Comparison of ENCODE assay signal across 16 cellular contexts in the genomic region with DNA sequence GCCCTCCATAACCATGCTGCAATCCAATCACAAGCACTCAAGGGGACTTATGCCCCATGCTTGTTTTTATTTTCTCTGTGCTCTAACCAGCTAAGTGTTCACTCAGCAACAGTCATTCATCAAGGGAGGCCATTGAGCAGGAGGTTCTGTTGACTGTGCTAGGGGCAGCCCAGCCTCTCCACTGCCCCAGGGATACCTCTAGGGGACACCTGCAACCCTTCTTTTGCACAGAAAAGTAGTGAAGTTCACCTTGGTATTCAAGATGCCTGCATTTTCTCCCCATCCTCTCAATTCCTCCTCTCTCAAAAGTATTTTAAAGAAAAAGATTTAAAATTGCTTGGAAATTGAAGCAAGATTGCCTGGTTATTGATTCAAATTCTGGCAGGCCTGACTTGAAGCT.
DNase-seq lines count a peak whose midpoint lies in the region; ATAC-seq and TF ChIP-seq lines count a peak whose summit lies in the region.
"Had no signal": no experiment of that assay in that cellular context is flagged by ENCODE, and none has a peak within 500 bp of the region (broad histone marks: within the 10 kb centered on the region; RNA-seq: fewer than 3 reads in every experiment).

No MANE protein-coding gene starts in this region.

- H3K4ac ChIP-seq in H9 (ENCODE audit: low read depth, low read length) = no peak overlapping the region

- no peaks in the 10 kb centered on the region for H4K20me1 ChIP-seq in GM23338 (replicated peaks; ENCODE audit: insufficient read depth)
- no peaks in the 10 kb centered on the region for H4K20me1 ChIP-seq in H9 (ENCODE audit: control insufficient read depth, insufficient read depth, insufficient read length)

- H2BK20ac ChIP-seq in H9 (ENCODE audit: low read depth, low read length, poor library complexity, severe bottlenecking) = no peak overlapping the region

- H4K91ac ChIP-seq in H9 (ENCODE audit: insufficient read length, low read depth, low read length) = no peak overlapping the region

- no peaks in the 10 kb centered on the region for H3K23me2 ChIP-seq in H9 (ENCODE audit: insufficient read length, low read depth, low read length, poor library complexity, severe bottlenecking)

- no peaks in the 10 kb centered on the region for H3K36me3 ChIP-seq in GM23338 (ENCODE audit: insufficient read depth)
- H3K36me3 ChIP-seq in SJCRH30 = no peaks in the 10 kb centered on the region

- no peak overlapping the region for H3K27ac ChIP-seq in GM23338 (ENCODE audit: low read depth)
- H3K27ac ChIP-seq in H9 (ENCODE audit: insufficient read length, low read depth, low read length) = no peak overlapping the region
- peak overlapping the region; percentile 51 for H3K27ac ChIP-seq in cingulate gyrus (ENCODE audit: low read depth, low read length)
- no peak overlapping the region for H3K27ac ChIP-seq in SJCRH30
- H3K27ac ChIP-seq: C4-2B had no signal

- no peak overlapping the region for H2AK5ac ChIP-seq in H9 (ENCODE audit: insufficient read length, low read length)

- no peaks in the 10 kb centered on the region for H3K27me3 ChIP-seq in GM23338 (ENCODE audit: insufficient read depth)
- no peaks in the 10 kb centered on the region for H3K27me3 ChIP-seq in H9 (ENCODE audit: insufficient read depth, low read length)
- no peaks in the 10 kb centered on the region for H3K27me3 ChIP-seq in SJCRH30

- ATAC-seq in GM23338 (peak; percentile 65), HG02678 (IDR thresholded peaks at IDR 0.05; ENCODE audit: unreplicated experiment) (no peak)
- ATAC-seq: CD8-positive, alpha-beta T cell had no signal

- no peak overlapping the region for H3K4me3 Mint-ChIP-seq in GM23338
- H3K4me3 Mint-ChIP-seq in H9 = no peak overlapping the region
- H3K4me3 Mint-ChIP-seq in glutamatergic neuron (ENCODE audit: unreplicated experiment) = no peak overlapping the region
- H3K4me3 Mint-ChIP-seq: CD4-positive, CD25-positive, alpha-beta regulatory T cell; CD8-positive, alpha-beta T cell had no signal

- H3K79me2 ChIP-seq in GM23338 (replicated peaks; ENCODE audit: insufficient read depth) = no peaks in the 10 kb centered on the region
- H3K79me2 ChIP-seq in H9 (ENCODE audit: insufficient read depth, low read length) = no peaks in the 10 kb centered on the region

- no peak overlapping the region for H3K9ac ChIP-seq in H9 (ENCODE audit: extremely low read depth, insufficient read length, low read length)

- H3K4me3 ChIP-seq in GM23338 (no peak overlapping the region), SJCRH30 (no peak overlapping the region)

- H3K4me2 ChIP-seq in GM23338 (no peak overlapping the region), H9 (ENCODE audit: insufficient read depth, insufficient read length, low read length) (no peak overlapping the region)

- no peak overlapping the region for H3K23ac ChIP-seq in H9 (ENCODE audit: insufficient read length, low read depth, low read length)

- H4K8ac ChIP-seq in H9 (replicated peaks; ENCODE audit: insufficient read length, low read depth, low read length) = no peak overlapping the region

- H3K9me3 ChIP-seq in H9 (ENCODE audit: control insufficient read depth, low read depth, low read length) = no peaks in the 10 kb centered on the region
- no peaks in the 10 kb centered on the region for H3K9me3 ChIP-seq in SJCRH30 (replicated peaks)
- H3K9me3 ChIP-seq: Caco-2 had no signal

- no peak overlapping the region for H3K27ac Mint-ChIP-seq in GM23338
- peak overlapping the region in 1 of 3 experiments; percentile 56; a peak in 1 of 7 replicates for H3K27ac Mint-ChIP-seq in H9
- peak overlapping the region; percentile 72 for H3K27ac Mint-ChIP-seq in glutamatergic neuron (ENCODE audit: unreplicated experiment)
- H3K27ac Mint-ChIP-seq: CD4-positive, CD25-positive, alpha-beta regulatory T cell; CD8-positive, alpha-beta T cell had no signal

- no peak overlapping the region for H3K56ac ChIP-seq in H9 (ENCODE audit: insufficient read length, low read depth, low read length)

- H3F3A ChIP-seq in GM23338 (replicated peaks; ENCODE audit: low read depth) = no peaks in the 10 kb centered on the region

- peak; percentile 9 for DNase-seq in GM23338 (ENCODE audit: low spot score)
- no peak for DNase-seq in H9
- DNase-seq in glutamatergic neuron = no peak
- DNase-seq in SJCRH30 = no peak
- no peak for DNase-seq in activated CD4-positive, alpha-beta T cell treated with anti-CD3 and anti-CD28 coated beads for 1 hour
- DNase-seq in C1 segment of cervical spinal cord (lab: John Stamatoyannopoulos, UW) = no peak
- DNase-seq: 8988T; Caco-2; CD4-positive, CD25-positive, alpha-beta regulatory T cell; CD8-positive, alpha-beta T cell; DMS153; DND-41; HCEC 1CT had no signal

- no peak overlapping the region for H3K14ac ChIP-seq in H9 (ENCODE audit: insufficient read depth, low read length)

- H3K4me1 ChIP-seq in GM23338 (ENCODE audit: insufficient read depth) (peaks cover 5% of the 10 kb centered on the region; the same call in 1 of the 2 replicates), H9 (ENCODE audit: insufficient read depth, low read length) (no peaks in the 10 kb centered on the region), SJCRH30 (no peaks in the 10 kb centered on the region)
- H3K4me1 ChIP-seq: Caco-2 had no signal

- no peaks in the 10 kb centered on the region for H3K36me3 Mint-ChIP-seq in GM23338 (ENCODE audit: low read depth)
- no peaks in the 10 kb centered on the region for H3K36me3 Mint-ChIP-seq in H9 (ENCODE audit: insufficient read depth in 1 of 3, low read depth in 3 of 3)
- no peaks in the 10 kb centered on the region for H3K36me3 Mint-ChIP-seq in glutamatergic neuron (ENCODE audit: unreplicated experiment)
- H3K36me3 Mint-ChIP-seq: CD4-positive, CD25-positive, alpha-beta regulatory T cell; CD8-positive, alpha-beta T cell had no signal

- H3K4me1 Mint-ChIP-seq in GM23338 (peaks cover 4% of the 10 kb centered on the region), H9 (peaks cover 2 to 4% of the 10 kb centered on the region in 2 experiments; a peak in 3 of 4 replicates), glutamatergic neuron (ENCODE audit: low read depth, unreplicated experiment) (peaks cover 18% of the 10 kb centered on the region)
- H3K4me1 Mint-ChIP-seq: CD4-positive, CD25-positive, alpha-beta regulatory T cell had no signal

- H3T11ph ChIP-seq in H9 (ENCODE audit: low read length) = no peak overlapping the region

- no peak overlapping the region for H3K18ac ChIP-seq in H9 (ENCODE audit: insufficient read length, low read depth, low read length)

- H3K9me2 ChIP-seq in GM23338 (ENCODE audit: insufficient read depth) = peaks cover 9% of the 10 kb centered on the region; the same call in 1 of the 2 replicates

- no peaks in the 10 kb centered on the region for H3K79me1 ChIP-seq in H9 (ENCODE audit: insufficient read depth, low read depth, low read length, poor library complexity, severe bottlenecking)

- no peak overlapping the region for H4K5ac ChIP-seq in H9 (ENCODE audit: insufficient read length, low read depth, low read length)

- H3K9me3 Mint-ChIP-seq in GM23338 = no peaks in the 10 kb centered on the region
- H3K9me3 Mint-ChIP-seq in H9 = no peaks in the 10 kb centered on the region
- H3K9me3 Mint-ChIP-seq in glutamatergic neuron (ENCODE audit: unreplicated experiment) = no peaks in the 10 kb centered on the region
- H3K9me3 Mint-ChIP-seq: CD8-positive, alpha-beta T cell had no signal

- TF ChIP-seq CTCF in GM23338 (conservative IDR thresholded peaks at IDR 0.05; ENCODE audit: low read depth in 2 of 2) (peak in 1 of 2 experiments; percentile 43; a peak in 2 of 4 replicates), H9 (conservative IDR thresholded peaks at IDR 0.05) (peak; percentile 18; the same call in 1 of the 3 replicates), glutamatergic neuron (IDR thresholded peaks at IDR 0.05; ENCODE audit: partially characterized antibody, unreplicated experiment) (no peak)

- no peak overlapping the region for H2BK5ac ChIP-seq in H9 (ENCODE audit: insufficient read length, low read length)

- H3K27me3 Mint-ChIP-seq in GM23338 (ENCODE audit: insufficient read depth, low read depth, poor library complexity) = peaks cover 2% of the 10 kb centered on the region
- peaks cover 1% of the 10 kb centered on the region; the same call in 1 of the 2 replicates for H3K27me3 Mint-ChIP-seq in H9 (ENCODE audit: low read depth)
- H3K27me3 Mint-ChIP-seq in glutamatergic neuron (ENCODE audit: unreplicated experiment) = no peaks in the 10 kb centered on the region
- H3K27me3 Mint-ChIP-seq: CD4-positive, CD25-positive, alpha-beta regulatory T cell had no signal

- no peak overlapping the region for H2BK120ac ChIP-seq in H9 (ENCODE audit: low read depth, low read length, poor library complexity, severe bottlenecking)

- no peak overlapping the region for H2BK12ac ChIP-seq in H9 (ENCODE audit: insufficient read length, low read depth, low read length)

- no peak overlapping the region for H2BK15ac ChIP-seq in H9 (ENCODE audit: low read depth, low read length)

- H2AFZ ChIP-seq in GM23338 (no peak overlapping the region), H9 (ENCODE audit: low read length) (no peak overlapping the region)

TF ChIP-seq in GM23338, 12 proteins besides CTCF, POLR2A, EP300 and RAD21:
- TF ChIP-seq CREB1 (CRISPR knock-in tag; IDR thresholded peaks at IDR 0.05; ENCODE audit: low read depth) (no peak), JUNB (IDR thresholded peaks at IDR 0.05; ENCODE audit: unreplicated experiment) (no peak)
- TF ChIP-seq, protein P1, sequence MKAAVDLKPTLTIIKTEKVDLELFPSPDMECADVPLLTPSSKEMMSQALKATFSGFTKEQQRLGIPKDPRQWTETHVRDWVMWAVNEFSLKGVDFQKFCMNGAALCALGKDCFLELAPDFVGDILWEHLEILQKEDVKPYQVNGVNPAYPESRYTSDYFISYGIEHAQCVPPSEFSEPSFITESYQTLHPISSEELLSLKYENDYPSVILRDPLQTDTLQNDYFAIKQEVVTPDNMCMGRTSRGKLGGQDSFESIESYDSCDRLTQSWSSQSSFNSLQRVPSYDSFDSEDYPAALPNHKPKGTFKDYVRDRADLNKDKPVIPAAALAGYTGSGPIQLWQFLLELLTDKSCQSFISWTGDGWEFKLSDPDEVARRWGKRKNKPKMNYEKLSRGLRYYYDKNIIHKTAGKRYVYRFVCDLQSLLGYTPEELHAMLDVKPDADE (IDR thresholded peaks at IDR 0.05) = no peak
TF ChIP-seq in GM23338: peak in this region for 0.
